In the genomic region with DNA sequence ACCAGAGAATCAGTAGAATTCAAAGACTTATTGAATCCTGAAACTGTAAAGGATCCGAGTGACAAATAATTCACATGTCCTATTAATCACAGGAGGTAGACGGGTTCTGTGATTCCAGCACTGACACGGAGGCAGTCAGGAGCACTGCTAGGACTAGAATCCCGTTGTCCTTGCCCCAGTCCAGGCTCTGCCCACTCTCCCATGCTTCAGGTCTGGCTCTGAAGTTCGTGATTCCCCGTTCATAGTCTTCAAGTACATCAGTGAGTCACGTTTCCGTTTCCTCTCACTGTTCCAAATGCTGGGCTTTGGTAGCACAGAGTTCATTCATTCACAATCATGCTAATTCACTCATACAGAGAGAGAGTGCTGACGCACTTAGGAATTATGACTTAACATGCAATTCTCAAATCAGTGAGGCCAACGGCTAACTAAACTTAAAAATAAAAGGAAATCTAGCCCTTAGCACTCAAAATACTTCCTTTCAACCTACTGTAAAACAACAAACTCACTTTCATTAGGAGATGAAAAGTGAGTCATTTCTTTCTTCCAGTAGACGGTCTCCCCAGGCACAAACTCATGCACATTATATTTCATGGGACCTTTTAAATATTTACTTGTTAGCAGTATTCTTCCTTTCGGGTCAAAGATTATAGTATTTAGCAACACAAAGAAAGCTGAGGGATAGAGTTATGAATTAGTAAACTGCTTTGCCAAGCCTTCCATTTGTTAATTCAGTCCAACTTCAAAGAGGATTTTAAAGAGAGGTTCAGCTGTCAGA, we compare ENCODE assay signal across 9 cellular contexts.
DNase-seq lines count a peak whose midpoint lies in the region; ATAC-seq, FAIRE-seq and TF ChIP-seq lines count a peak whose summit lies in the region.
"Had no signal": no experiment of that assay in that cellular context is flagged by ENCODE, and none has a peak within 500 bp of the region (broad histone marks: within the 10 kb centered on the region; RNA-seq: fewer than 3 reads in every experiment).

No MANE protein-coding gene starts in this region.

- no peaks in the 10 kb centered on the region for H3K9me3 ChIP-seq in HEK293 (ENCODE audit: control insufficient read depth, insufficient read depth, low read depth, low read length)
- H3K9me3 ChIP-seq in MM.1S (replicated peaks; ENCODE audit: insufficient read depth, low read length), result no peaks in the 10 kb centered on the region
- no peaks in the 10 kb centered on the region for H3K9me3 ChIP-seq in pancreas

- peaks cover 14% of the 10 kb centered on the region for H3K4me1 ChIP-seq in HEK293 (ENCODE audit: control insufficient read depth, insufficient read depth, low read length)
- peaks cover 4% of the 10 kb centered on the region; the same call in 1 of the 2 replicates for H3K4me1 ChIP-seq in MM.1S (ENCODE audit: low read length)
- no peaks in the 10 kb centered on the region for H3K4me1 ChIP-seq in pancreas

- no peak overlapping the region for H3K9ac ChIP-seq in MM.1S (ENCODE audit: low read length)

- intact Hi-C loops in pancreas (cut with DNase I), result loop anchor here in 2 of 3 donors (5.0 to 10.0 kb wide), 2 partner anchors 158 to 174 kb away; no protein-coding TSS in a partner anchor

- no peaks in the 10 kb centered on the region for H3K36me3 Mint-ChIP-seq in activated CD8-positive, alpha-beta T cell treated with anti-CD3 and anti-CD28 coated beads, Interleukin-2, amount 10 ng/mL, durations not matched to agents 7 days and 5 days (ENCODE audit: low read depth)

- no peaks in the 10 kb centered on the region for H3F3A ChIP-seq in MM.1S (ENCODE audit: insufficient read depth, low read length)

- H3K9me2 ChIP-seq in MM.1S (replicated peaks; ENCODE audit: insufficient read depth, low read length), result no peaks in the 10 kb centered on the region

- no peak overlapping the region for H3K27ac Mint-ChIP-seq in activated CD8-positive, alpha-beta T cell treated with anti-CD3 and anti-CD28 coated beads, Interleukin-2, amount 10 ng/mL, durations not matched to agents 7 days and 5 days

- peak; percentile 9 for FAIRE-seq in pancreas (lab: Jason Lieb, UNC)
- FAIRE-seq: endometrium had no signal

- H3K27ac ChIP-seq in HEK293 (ENCODE audit: extremely low read depth, low read depth, low read length) (no peak overlapping the region), MM.1S (ENCODE audit: low read length) (peak overlapping the region; percentile 2; the same call in 1 of the 2 replicates), pancreas (no peak overlapping the region)

- H3K4me3 Mint-ChIP-seq in activated CD8-positive, alpha-beta T cell treated with anti-CD3 and anti-CD28 coated beads, Interleukin-2, amount 10 ng/mL, durations not matched to agents 7 days and 5 days, result peak overlapping the region; percentile 43

- no peaks in the 10 kb centered on the region for H3K79me2 ChIP-seq in MM.1S (ENCODE audit: low read length)

- peaks cover 31% of the 10 kb centered on the region for H3K4me1 Mint-ChIP-seq in activated CD8-positive, alpha-beta T cell treated with anti-CD3 and anti-CD28 coated beads, Interleukin-2, amount 10 ng/mL, durations not matched to agents 7 days and 5 days (ENCODE audit: low read depth)

- POLR2A ChIA-PET in HEK293 (lab: Yijun Ruan, JAX), result no interaction called here
- POLR2A ChIA-PET in activated CD8-positive, alpha-beta T cell treated with anti-CD3 and anti-CD28 coated beads, Interleukin-2, amount 10 ng/mL, durations not matched to agents 7 days and 5 days (lab: Charles Lee), result interaction anchor here (0.6 to 1.2 kb wide), 2 partner anchors 137 to 170 kb away, joined by 3 to 4 read pairs; no protein-coding TSS in a partner anchor

- H3K36me3 ChIP-seq in HEK293 (ENCODE audit: control insufficient read depth in 2 of 2, insufficient read depth in 1 of 2, low read length in 2 of 2), result no peaks in the 10 kb centered on the region
- no peaks in the 10 kb centered on the region for H3K36me3 ChIP-seq in MM.1S (replicated peaks; ENCODE audit: insufficient read depth, low read length)
- H3K36me3 ChIP-seq in pancreas, result no peaks in the 10 kb centered on the region

- H2AFZ ChIP-seq in MM.1S (ENCODE audit: low read length), result peak overlapping the region; percentile 45; the same call in 1 of the 2 replicates

- no peaks in the 10 kb centered on the region for H4K20me1 ChIP-seq in MM.1S (ENCODE audit: insufficient read depth, low read length)

- TF ChIP-seq CTCF in HEK293 (tag by site-specific recombination; IDR thresholded peaks at IDR 0.05), result no peak
- no peak for TF ChIP-seq CTCF in MM.1S (IDR thresholded peaks at IDR 0.05; ENCODE audit: low read length)
- TF ChIP-seq CTCF in fibroblast of pulmonary artery (IDR thresholded peaks at IDR 0.05; ENCODE audit: low read length, missing control alignments), result no peak
- TF ChIP-seq CTCF in pancreas (IDR thresholded peaks at IDR 0.05), result no peak

- WGBS in pancreas, 2 donors, result 35 to 39% methylated on average over 12 of the region's 12 CpGs

- DNase-seq in MM.1S (no peak), fibroblast of pulmonary artery (ENCODE audit: low read depth) (peak; percentile 99), pancreas (peak in 1 of 6 donors; percentile 20), NCI-H1048 (lab: John Stamatoyannopoulos, UW) (no peak), COLO668 (lab: John Stamatoyannopoulos, UW; ENCODE audit: unreplicated experiment) (no peak)
- DNase-seq in activated CD8-positive, alpha-beta T cell treated with anti-CD3 and anti-CD28 coated beads, Interleukin-2, amount 10 ng/mL, durations not matched to agents 7 days and 5 days, result peak; percentile 32

- peak; percentile 60 for ATAC-seq in GM18499 (IDR thresholded peaks at IDR 0.05; ENCODE audit: insufficient read depth, unreplicated experiment)
- peak; percentile 71 for ATAC-seq in activated CD8-positive, alpha-beta T cell treated with anti-CD3 and anti-CD28 coated beads, Interleukin-2, amount 10 ng/mL, durations not matched to agents 7 days and 5 days
- ATAC-seq in pancreas, result peak in 3 of 4 donors; percentile 69 to 81 (median 71)

- no peak overlapping the region; the same call in 1 of the 2 replicates for H3K4me3 ChIP-seq in HEK293 (ENCODE audit: low read depth, low read length)
- peak overlapping the region; percentile 19; the same call in 1 of the 2 replicates for H3K4me3 ChIP-seq in MM.1S (ENCODE audit: low read length)
- peak overlapping the region; percentile 21 for H3K4me3 ChIP-seq in fibroblast of pulmonary artery (replicated peaks; ENCODE audit: low read depth, low read length)
- H3K4me3 ChIP-seq in pancreas, result no peak overlapping the region

- no peaks in the 10 kb centered on the region for H3K27me3 ChIP-seq in MM.1S (replicated peaks; ENCODE audit: insufficient read depth, low read length)
- no peaks in the 10 kb centered on the region for H3K27me3 ChIP-seq in pancreas

- no peaks in the 10 kb centered on the region for H3K9me3 Mint-ChIP-seq in activated CD8-positive, alpha-beta T cell treated with anti-CD3 and anti-CD28 coated beads, Interleukin-2, amount 10 ng/mL, durations not matched to agents 7 days and 5 days (ENCODE audit: insufficient read depth)

- CTCF ChIA-PET in HEK293 (lab: Yijun Ruan, JAX), result interaction anchor here (1.0 to 6.2 kb wide), 11 partner anchors 12 to 478 kb away, joined by 3 to 157 read pairs (median 8); no protein-coding TSS in a partner anchor
- CTCF ChIA-PET in activated CD8-positive, alpha-beta T cell treated with anti-CD3 and anti-CD28 coated beads, Interleukin-2, amount 10 ng/mL, durations not matched to agents 7 days and 5 days (lab: Charles Lee), result interaction anchor here (0.9 to 6.5 kb wide), 4 partner anchors 11 to 175 kb away, joined by 3 to 79 read pairs (median 4); no protein-coding TSS in a partner anchor

- no peaks in the 10 kb centered on the region for H3K27me3 Mint-ChIP-seq in activated CD8-positive, alpha-beta T cell treated with anti-CD3 and anti-CD28 coated beads, Interleukin-2, amount 10 ng/mL, durations not matched to agents 7 days and 5 days (ENCODE audit: low read depth)

- peak overlapping the region; percentile 32; the same call in 1 of the 2 replicates for H3K4me2 ChIP-seq in MM.1S (ENCODE audit: low read depth, low read length)

TF ChIP-seq in HEK293, 187 proteins besides CTCF, POLR2A, EP300 and RAD21 (continues in another document):
- TF ChIP-seq ZNF146 (tag by site-specific recombination; IDR thresholded peaks at IDR 0.05) (no peak), ZNF76 (tag by site-specific recombination; IDR thresholded peaks at IDR 0.05; ENCODE audit: borderline replicate concordance, low read depth) (peak; percentile 30; the same call in 1 of the 2 replicates), ZBTB20 (tag by site-specific recombination; IDR thresholded peaks at IDR 0.05) (0 out of 2 replicates have a peak, but pooled peaks have one; percentile 15), YY1 (tag by site-specific recombination; IDR thresholded peaks at IDR 0.05) (no peak), ZNF548 (tag by site-specific recombination; IDR thresholded peaks at IDR 0.05) (no peak), ZNF670 (tag by site-specific recombination; IDR thresholded peaks at IDR 0.05; ENCODE audit: low read depth) (no peak)
- TF ChIP-seq, protein P1, sequence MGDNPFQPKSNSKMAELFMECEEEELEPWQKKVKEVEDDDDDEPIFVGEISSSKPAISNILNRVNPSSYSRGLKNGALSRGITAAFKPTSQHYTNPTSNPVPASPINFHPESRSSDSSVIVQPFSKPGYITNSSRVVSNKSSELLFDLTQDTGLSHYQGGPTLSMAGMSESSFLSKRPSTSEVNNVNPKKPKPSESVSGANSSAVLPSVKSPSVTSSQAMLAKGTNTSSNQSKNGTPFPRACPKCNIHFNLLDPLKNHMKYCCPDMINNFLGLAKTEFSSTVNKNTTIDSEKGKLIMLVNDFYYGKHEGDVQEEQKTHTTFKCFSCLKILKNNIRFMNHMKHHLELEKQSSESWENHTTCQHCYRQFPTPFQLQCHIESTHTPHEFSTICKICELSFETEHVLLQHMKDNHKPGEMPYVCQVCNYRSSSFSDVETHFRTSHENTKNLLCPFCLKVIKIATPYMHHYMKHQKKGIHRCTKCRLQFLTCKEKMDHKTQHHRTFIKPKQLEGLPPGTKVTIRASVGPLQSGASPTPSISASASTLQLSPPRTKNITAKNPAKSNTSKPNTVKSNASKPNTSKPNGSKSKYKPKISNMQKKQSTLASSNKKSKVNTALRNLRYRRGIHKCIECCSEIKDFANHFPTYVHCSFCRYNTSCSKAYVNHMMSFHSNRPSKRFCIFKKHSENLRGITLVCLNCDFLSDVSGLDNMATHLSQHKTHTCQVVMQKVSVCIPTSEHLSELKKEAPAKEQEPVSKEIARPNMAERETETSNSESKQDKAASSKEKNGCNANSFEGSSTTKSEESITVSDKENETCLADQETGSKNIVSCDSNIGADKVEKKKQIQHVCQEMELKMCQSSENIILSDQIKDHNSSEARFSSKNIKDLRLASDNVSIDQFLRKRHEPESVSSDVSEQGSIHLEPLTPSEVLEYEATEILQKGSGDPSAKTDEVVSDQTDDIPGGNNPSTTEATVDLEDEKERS (tag by site-specific recombination; IDR thresholded peaks at IDR 0.05), result no peak

Comparison
In these comparisons a context has a peak if more than half of its experiments do, and no peak if none do; other contexts are left out.
1. H3K4me3 ChIP-seq: peak in MM.1S (single experiment) and fibroblast of pulmonary artery (single experiment); none in HEK293 (single experiment) and pancreas (0 of 4).
2. DNase-seq: peak in activated CD8-positive, alpha-beta T cell treated with anti-CD3 and anti-CD28 coated beads, Interleukin-2, amount 10 ng/mL, durations not matched to agents 7 days and 5 days (single experiment) and fibroblast of pulmonary artery (single experiment); none in MM.1S (single experiment), NCI-H1048 (single experiment) and COLO668 (single experiment).
3. Peak in every context shown above with its lines, with median percentiles within 50 percentile points of each other: ATAC-seq.